ENCODE assay signal across 21 cellular contexts in genomic region chr9:114931407-114931806, GRCh38. TPM values are rescaled to one million over a fixed set of nuclear protein-coding genes. Genes with fewer than 3 reads are reported as not detected.
DNase-seq lines count a peak whose midpoint lies in the region; ATAC-seq lines count a peak whose summit lies in the region.
"Had no signal": no experiment of that assay in that cellular context is flagged by ENCODE, and none has a peak within 500 bp of the region (broad histone marks: within the 10 kb centered on the region; RNA-seq: fewer than 3 reads in every experiment).

No MANE protein-coding gene starts in this region.

- H3K4me3 ChIP-seq in thymus (ENCODE audit: low read length) = peak overlapping the region; percentile 80
- H3K4me3 ChIP-seq: body of pancreas, transverse colon had no signal

- H3K36me3 Mint-ChIP-seq in activated naive CD4-positive, alpha-beta T cell treated with anti-CD3 and anti-CD28 coated beads, Interleukin-2, amount 50 U/mL, for 24 hours = peaks cover 16% of the 10 kb centered on the region
- H3K36me3 Mint-ChIP-seq in activated naive CD8-positive, alpha-beta T cell treated with anti-CD3 and anti-CD28 coated beads, Interleukin-2, amount 50 U/mL, for 24 hours (ENCODE audit: low read depth) = peaks cover 11% of the 10 kb centered on the region

- H3K4me1 ChIP-seq in thymus (ENCODE audit: control insufficient read depth, insufficient read depth, low read length) = peaks cover 23% of the 10 kb centered on the region
- H3K4me1 ChIP-seq: body of pancreas, transverse colon had no signal

- in situ Hi-C loops in KBM-7 (cut with MboI; ENCODE audit: low pct_unique_long_range_greater_than_20kb, low sequenced_read_pairs) = no loop called here

- no peak for DNase-seq in activated naive CD4-positive, alpha-beta T cell treated with Interleukin-2 at 50 U/mL for 16 hours
- DNase-seq in RPMI8226 = peak; percentile 23
- no peak for DNase-seq in activated naive CD8-positive, alpha-beta T cell treated with anti-CD3 and anti-CD28 coated beads, Interleukin-2, amount 50 U/mL, for 24 hours
- DNase-seq in KBM-7 = no peak
- no peak for DNase-seq in left lobe of liver (ENCODE audit: low spot score)
- DNase-seq: body of pancreas, kidney glomerular epithelial cell, NCI-H1105, NCI-H2029, NCI-H345, PC-3, Right ventricle myocardium superior, transverse colon had no signal

- ATAC-seq in activated naive CD8-positive, alpha-beta T cell treated with anti-CD3 and anti-CD28 coated beads, Interleukin-2, amount 50 U/mL, for 24 hours = no peak
- ATAC-seq in left lobe of liver = no peak
- ATAC-seq: activated CD4-positive, CD25-positive, alpha-beta regulatory T cell treated with anti-CD3 and anti-CD28 coated beads, Interleukin-2, amount 50 U/mL, for 24 hours; body of pancreas; PC-3; sciatic nerve had no signal

- no peaks in the 10 kb centered on the region for H3K9me3 ChIP-seq in thymus (ENCODE audit: control insufficient read depth)
- H3K9me3 ChIP-seq: body of pancreas, transverse colon had no signal

- H3K27ac ChIP-seq in thymus (ENCODE audit: low read depth) = peak overlapping the region; percentile 53
- H3K27ac ChIP-seq: body of pancreas, epithelial cell of prostate had no signal

- H3K27me3 ChIP-seq in thymus (ENCODE audit: control insufficient read depth, insufficient read depth) = no peaks in the 10 kb centered on the region
- H3K27me3 ChIP-seq: body of pancreas, transverse colon had no signal

- H3K4me3 Mint-ChIP-seq in activated naive CD4-positive, alpha-beta T cell treated with anti-CD3 and anti-CD28 coated beads, Interleukin-2, amount 50 U/mL, for 24 hours = peak overlapping the region; percentile 98
- H3K4me3 Mint-ChIP-seq in activated naive CD8-positive, alpha-beta T cell treated with anti-CD3 and anti-CD28 coated beads, Interleukin-2, amount 50 U/mL, for 24 hours = peak overlapping the region; percentile 94

- WGBS in thymus = 85% methylated on average over 5 of the region's 5 CpGs

- H3K9me3 Mint-ChIP-seq in activated naive CD4-positive, alpha-beta T cell treated with anti-CD3 and anti-CD28 coated beads, Interleukin-2, amount 50 U/mL, for 24 hours = no peaks in the 10 kb centered on the region
- H3K9me3 Mint-ChIP-seq in activated naive CD8-positive, alpha-beta T cell treated with anti-CD3 and anti-CD28 coated beads, Interleukin-2, amount 50 U/mL, for 24 hours = no peaks in the 10 kb centered on the region

- no peaks in the 10 kb centered on the region for H3K36me3 ChIP-seq in thymus (ENCODE audit: control insufficient read depth, insufficient read depth)
- H3K36me3 ChIP-seq: transverse colon had no signal

- no peaks in the 10 kb centered on the region for H3K27me3 Mint-ChIP-seq in activated naive CD4-positive, alpha-beta T cell treated with anti-CD3 and anti-CD28 coated beads, Interleukin-2, amount 50 U/mL, for 24 hours
- no peaks in the 10 kb centered on the region for H3K27me3 Mint-ChIP-seq in activated naive CD8-positive, alpha-beta T cell treated with anti-CD3 and anti-CD28 coated beads, Interleukin-2, amount 50 U/mL, for 24 hours

- peaks cover 49% of the 10 kb centered on the region for H3K4me1 Mint-ChIP-seq in activated naive CD4-positive, alpha-beta T cell treated with anti-CD3 and anti-CD28 coated beads, Interleukin-2, amount 50 U/mL, for 24 hours
- peaks cover 53% of the 10 kb centered on the region for H3K4me1 Mint-ChIP-seq in activated naive CD8-positive, alpha-beta T cell treated with anti-CD3 and anti-CD28 coated beads, Interleukin-2, amount 50 U/mL, for 24 hours

- H3K27ac Mint-ChIP-seq in activated naive CD4-positive, alpha-beta T cell treated with anti-CD3 and anti-CD28 coated beads, Interleukin-2, amount 50 U/mL, for 24 hours = peak overlapping the region; percentile 99
- peak overlapping the region; percentile 96 for H3K27ac Mint-ChIP-seq in activated naive CD8-positive, alpha-beta T cell treated with anti-CD3 and anti-CD28 coated beads, Interleukin-2, amount 50 U/mL, for 24 hours
- H3K27ac Mint-ChIP-seq: progenitor cell of endocrine pancreas had no signal

RNA-seq across cellular contexts. Expression of gene TNFSF8, which starts 1.0 kb away (rescaled TPM):
- 82.1 TPM for polyA plus RNA-seq in thymus
- 0.33 TPM for total RNA-seq in left lobe of liver
- total RNA-seq: chondrocyte, lung microvascular endothelial cell, PC-3, progenitor cell of endocrine pancreas had no signal
